12 cellular contexts compared by ENCODE assay signal in genomic region chr9:5817776-5818336, GRCh38. TPM values are rescaled to one million over a fixed set of nuclear protein-coding genes. Genes with fewer than 3 reads are reported as not detected.
DNase-seq lines count a peak whose midpoint lies in the region; ATAC-seq and TF ChIP-seq lines count a peak whose summit lies in the region.
"Had no signal": no experiment of that assay in that cellular context is flagged by ENCODE, and none has a peak within 500 bp of the region (broad histone marks: within the 10 kb centered on the region; RNA-seq: fewer than 3 reads in every experiment).

No MANE protein-coding gene starts in this region.

- H3K36me3 ChIP-seq in RWPE2 (ENCODE audit: low read depth) (peaks cover 38% of the 10 kb centered on the region), fibroblast of lung (ENCODE audit: control insufficient read depth, insufficient read depth, low read length) (no peaks in the 10 kb centered on the region), H7 (replicated peaks; ENCODE audit: control insufficient read depth, insufficient read depth, low read length) (no peaks in the 10 kb centered on the region; the same call in 1 of the 2 replicates)

- H3K4me2 ChIP-seq in fibroblast of lung (ENCODE audit: extremely low read depth, insufficient read depth, low read length) = no peak overlapping the region

- H3K27me3 Mint-ChIP-seq in natural killer cell (ENCODE audit: low read depth in 2 of 2) = no peaks in the 10 kb centered on the region
- no peaks in the 10 kb centered on the region for H3K27me3 Mint-ChIP-seq in natural killer cell treated with Interleukin-12 subunit alpha and Interleukin-12 subunit beta and Interleukin-15 and Interleukin-18, amount 100 ng/mL, for 72 hours

- peaks cover 32 to 33% of the 10 kb centered on the region in 2 donors for H3K4me1 Mint-ChIP-seq in natural killer cell
- H3K4me1 Mint-ChIP-seq in natural killer cell treated with Interleukin-12 subunit alpha and Interleukin-12 subunit beta and Interleukin-15 and Interleukin-18, amount 100 ng/mL, for 72 hours (ENCODE audit: low read depth in 2 of 2) = peaks cover 0 to 8% of the 10 kb centered on the region in 2 donors
- H3K4me1 Mint-ChIP-seq: neural crest cell had no signal

- no peaks in the 10 kb centered on the region for H4K20me1 ChIP-seq in fibroblast of lung (ENCODE audit: control insufficient read depth, extremely low read depth, insufficient read depth, low read length)

- peaks cover 11% of the 10 kb centered on the region for H3K4me1 ChIP-seq in RWPE2 (ENCODE audit: insufficient read depth, poor library complexity, severe bottlenecking)
- no peaks in the 10 kb centered on the region for H3K4me1 ChIP-seq in fibroblast of lung (ENCODE audit: control insufficient read depth, extremely low read depth, insufficient read depth, low read length)
- H3K4me1 ChIP-seq: HAP-1 had no signal

- ATAC-seq in natural killer cell = no peak
- ATAC-seq in natural killer cell treated with Interleukin-12 subunit alpha and Interleukin-12 subunit beta and Interleukin-15 and Interleukin-18, amount 100 ng/mL, for 72 hours = no peak
- peak; percentile 84 for ATAC-seq in RWPE2 (ENCODE audit: low read depth)
- ATAC-seq in HG02610 (IDR thresholded peaks at IDR 0.05; ENCODE audit: unreplicated experiment) = no peak
- ATAC-seq in HG02870 (IDR thresholded peaks at IDR 0.05; ENCODE audit: unreplicated experiment) = no peak

- TF ChIP-seq CTCF in natural killer cell (IDR thresholded peaks at IDR 0.05) = no peak
- no peak for TF ChIP-seq CTCF in RWPE2 (IDR thresholded peaks at IDR 0.05; ENCODE audit: poor library complexity, severe bottlenecking)
- no peak for TF ChIP-seq CTCF in fibroblast of lung (conservative IDR thresholded peaks at IDR 0.05 in 1 of 2, IDR thresholded peaks at IDR 0.05 in 1 of 2; ENCODE audit: low read depth in 1 of 2, low read length in 2 of 2)

- H3K79me2 ChIP-seq in fibroblast of lung (ENCODE audit: control insufficient read depth, insufficient read depth, low read length) = no peaks in the 10 kb centered on the region

- no peaks in the 10 kb centered on the region for H3K9me3 Mint-ChIP-seq in natural killer cell
- no peaks in the 10 kb centered on the region for H3K9me3 Mint-ChIP-seq in natural killer cell treated with Interleukin-12 subunit alpha and Interleukin-12 subunit beta and Interleukin-15 and Interleukin-18, amount 100 ng/mL, for 72 hours
- H3K9me3 Mint-ChIP-seq: neural crest cell had no signal

- H3K4me3 Mint-ChIP-seq in natural killer cell = no peak overlapping the region
- H3K4me3 Mint-ChIP-seq in natural killer cell treated with Interleukin-12 subunit alpha and Interleukin-12 subunit beta and Interleukin-15 and Interleukin-18, amount 100 ng/mL, for 72 hours = no peak overlapping the region
- H3K4me3 Mint-ChIP-seq: neural crest cell had no signal

- H3K27me3 ChIP-seq in RWPE2 (ENCODE audit: insufficient read depth, poor library complexity, severe bottlenecking) (no peaks in the 10 kb centered on the region), fibroblast of lung (ENCODE audit: control insufficient read depth, insufficient read depth, low read length) (no peaks in the 10 kb centered on the region), H7 (ENCODE audit: control insufficient read depth, insufficient read depth, low read length) (no peaks in the 10 kb centered on the region)

- no peak overlapping the region for H3K9ac ChIP-seq in fibroblast of lung (ENCODE audit: insufficient read depth, low read length)

- H3K27ac Mint-ChIP-seq in natural killer cell = peak overlapping the region; percentile 41 to 56
- peak overlapping the region in 1 of 2 donors; percentile 1 for H3K27ac Mint-ChIP-seq in natural killer cell treated with Interleukin-12 subunit alpha and Interleukin-12 subunit beta and Interleukin-15 and Interleukin-18, amount 100 ng/mL, for 72 hours

- H3K27ac ChIP-seq in RWPE2 (ENCODE audit: poor library complexity, severe bottlenecking) = peak overlapping the region; percentile 50
- no peak overlapping the region for H3K27ac ChIP-seq in fibroblast of lung (ENCODE audit: insufficient read depth, low read length)

- DNase-seq in natural killer cell (no peak), RWPE2 (ENCODE audit: low spot score) (no peak), fibroblast of lung (ENCODE audit: low read depth in 2 of 2) (peak; percentile 47 to 81), AG08396 (ENCODE audit: low spot score) (no peak), H7 (no peak)
- DNase-seq in natural killer cell treated with Interleukin-12 subunit alpha and Interleukin-12 subunit beta and Interleukin-15 and Interleukin-18, amount 100 ng/mL, for 72 hours (ENCODE audit: low spot score) = no peak
- DNase-seq: amniotic stem cell; stimulated activated CD4-positive, alpha-beta T cell treated with anti-CD3 and anti-CD28 coated beads, Interleukin-15, amount 100 ng/mL, for 24 hours had no signal

- no peak overlapping the region for H3K4me3 ChIP-seq in RWPE2 (ENCODE audit: severe bottlenecking)
- no peak overlapping the region for H3K4me3 ChIP-seq in fibroblast of lung (replicated peaks in 1 of 4; ENCODE audit: control extremely low read depth in 1 of 4, insufficient read depth in 1 of 4, low read depth in 3 of 4, low read length in 4 of 4)
- H3K4me3 ChIP-seq in H7 (ENCODE audit: insufficient read depth, low read depth, low read length) = no peak overlapping the region
- H3K4me3 ChIP-seq: HAP-1 had no signal

- intact Hi-C loops in natural killer cell (cut with micrococcal nuclease) = no loop called here

- no peaks in the 10 kb centered on the region for H3K9me3 ChIP-seq in RWPE2 (ENCODE audit: severe bottlenecking)
- H3K9me3 ChIP-seq in fibroblast of lung (ENCODE audit: control insufficient read depth, insufficient read depth, low read depth, low read length) = no peaks in the 10 kb centered on the region
- H3K9me3 ChIP-seq: HAP-1 had no signal

- peaks cover 9% of the 10 kb centered on the region for H3K36me3 Mint-ChIP-seq in natural killer cell
- peaks cover 9% of the 10 kb centered on the region for H3K36me3 Mint-ChIP-seq in natural killer cell treated with Interleukin-12 subunit alpha and Interleukin-12 subunit beta and Interleukin-15 and Interleukin-18, amount 100 ng/mL, for 72 hours

- no peak overlapping the region for H2AFZ ChIP-seq in fibroblast of lung (ENCODE audit: low read length)

RNA-seq across cellular contexts. Expression of gene ERMP1, which starts 15.1 kb away (rescaled TPM):
- total RNA-seq in natural killer cell = 10 to 100 TPM; 24.7 to 52.0 (median 29.3) TPM
- 10 to 100 TPM; 17.7 to 28.0 TPM for total RNA-seq in natural killer cell treated with Interleukin-12 subunit alpha and Interleukin-12 subunit beta and Interleukin-15 and Interleukin-18, amount 100 ng/mL, for 72 hours
- 12.1 and 25.4 TPM in 2 replicates for total RNA-seq in fibroblast of lung
- 7.7 and 9.4 TPM in 2 replicates for polyA plus RNA-seq in fibroblast of lung
- 5.4 and 5.8 TPM in 2 replicates for polyA plus RNA-seq in fibroblast of lung (2012)
- polyA minus RNA-seq in fibroblast of lung (ENCODE audit: low replicate concordance) = 4.8 and 5.1 TPM in 2 replicates
- total RNA-seq in H7 (2014; rRNA removed; shearing (Covaris generic)) = 12.9 and 18.8 TPM in 2 replicates

Comparison
In these comparisons a context has a peak if more than half of its experiments do, and no peak if none do; other contexts are left out.
1. DNase-seq: peak in fibroblast of lung (2 of 2); none in natural killer cell (single experiment), natural killer cell treated with Interleukin-12 subunit alpha and Interleukin-12 subunit beta and Interleukin-15 and Interleukin-18, amount 100 ng/mL, for 72 hours (single experiment), RWPE2 (single experiment), AG08396 (single experiment) and H7 (single experiment).